ENCODE assay signal across 8 cellular contexts in genomic region chr5:81945867-81946266, GRCh38.
"Had no signal": no experiment of that assay in that cellular context is flagged by ENCODE, and none has a peak within 500 bp of the region (broad histone marks: within the 10 kb centered on the region; RNA-seq: fewer than 3 reads in every experiment).

No MANE protein-coding gene starts in this region.

- FAIRE-seq: G401.6, GM12878, GM12891, GM12892, GM18507, GM19239 had no signal

- ATAC-seq: GM12878 had no signal

- DNase-seq: GDM1, GF-D8 had no signal

- H3K4me3 ChIP-seq: GM12878 had no signal
